In genomic region chr4:73704314-73705055, GRCh38 we compare ENCODE assay signal across 1 cellular context.
TF ChIP-seq lines count a peak whose summit lies in the region.

No MANE protein-coding gene starts in this region.

TF ChIP-seq in K562, 482 proteins besides CTCF, POLR2A, EP300 and RAD21 (continued from another document and continues in another):
- TF ChIP-seq ZBTB40 (IDR thresholded peaks at IDR 0.05): no peak
- no peak for TF ChIP-seq ZBTB40 (CRISPR knock-in tag; IDR thresholded peaks at IDR 0.05)
- TF ChIP-seq ARNT (IDR thresholded peaks at IDR 0.05): peak in 1 of 2 experiments; percentile 60; a peak in 1 of 4 replicates
- no peak for TF ChIP-seq CHD4 (IDR thresholded peaks at IDR 0.05; ENCODE audit: insufficient read depth, insufficient replicate concordance, low read depth, low read length, poor library complexity, severe bottlenecking)
- peak; percentile 98 for TF ChIP-seq NFE2 (IDR thresholded peaks at IDR 0.05; ENCODE audit: low read depth)
- TF ChIP-seq CBFA2T2 (conservative IDR thresholded peaks at IDR 0.05): peak; percentile 61
- peak; percentile 43; the same call in 1 of the 2 replicates for TF ChIP-seq AFF4 (CRISPR knock-in tag; IDR thresholded peaks at IDR 0.05)
- peak; percentile 97 for TF ChIP-seq ZNF584 (CRISPR knock-in tag; IDR thresholded peaks at IDR 0.05; ENCODE audit: low read depth)
- 0 out of 4 replicates have a peak, but pooled peaks of 1 of the 2 experiments have one; percentile 29 for TF ChIP-seq FOXK2 (conservative IDR thresholded peaks at IDR 0.05 in 1 of 2, IDR thresholded peaks at IDR 0.05 in 1 of 2; ENCODE audit: low read depth in 2 of 2)
- TF ChIP-seq NFIC (IDR thresholded peaks at IDR 0.05): peak; percentile 52; the same call in 1 of the 2 replicates
- TF ChIP-seq HOXB6 (CRISPR knock-in tag; IDR thresholded peaks at IDR 0.05; ENCODE audit: borderline replicate concordance): 0 out of 2 replicates have a peak, but pooled peaks have one; percentile 47
- peak; percentile 92 for TF ChIP-seq JUND (IDR thresholded peaks at IDR 0.05; ENCODE audit: borderline replicate concordance, low read depth, low read length)
- peak; percentile 94; the same call in 2 of the 3 replicates for TF ChIP-seq JUND (tag; IDR thresholded peaks at IDR 0.05; ENCODE audit: borderline replicate concordance, low read depth, low read length)
- peak in 1 of 2 experiments; percentile 82; a peak in 1 of 4 replicates for TF ChIP-seq ZNF318 (IDR thresholded peaks at IDR 0.05; ENCODE audit: borderline replicate concordance in 1 of 2, low read depth in 1 of 2)
- TF ChIP-seq SIN3A (IDR thresholded peaks at IDR 0.05; ENCODE audit: borderline replicate concordance in 2 of 2, control insufficient read depth in 1 of 2, low read depth in 2 of 2, low read length in 2 of 2): no peak
- no peak for TF ChIP-seq ZBTB33 (CRISPR knock-in tag; IDR thresholded peaks at IDR 0.05)
- TF ChIP-seq XRCC4 (IDR thresholded peaks at IDR 0.05; ENCODE audit: extremely low read depth, insufficient read depth, insufficient read length): no peak
- TF ChIP-seq ZNF239 (CRISPR knock-in tag; IDR thresholded peaks at IDR 0.05): peak; percentile 70
- TF ChIP-seq ZNF644 (tag; IDR thresholded peaks at IDR 0.05; ENCODE audit: low read depth): peak; percentile 88
- TF ChIP-seq AFF1 (IDR thresholded peaks at IDR 0.05; ENCODE audit: low read depth in 1 of 2, partially characterized antibody in 2 of 2): peak; percentile 68 to 83
